Comparison of ENCODE assay signal across 12 cellular contexts in the genomic region with DNA sequence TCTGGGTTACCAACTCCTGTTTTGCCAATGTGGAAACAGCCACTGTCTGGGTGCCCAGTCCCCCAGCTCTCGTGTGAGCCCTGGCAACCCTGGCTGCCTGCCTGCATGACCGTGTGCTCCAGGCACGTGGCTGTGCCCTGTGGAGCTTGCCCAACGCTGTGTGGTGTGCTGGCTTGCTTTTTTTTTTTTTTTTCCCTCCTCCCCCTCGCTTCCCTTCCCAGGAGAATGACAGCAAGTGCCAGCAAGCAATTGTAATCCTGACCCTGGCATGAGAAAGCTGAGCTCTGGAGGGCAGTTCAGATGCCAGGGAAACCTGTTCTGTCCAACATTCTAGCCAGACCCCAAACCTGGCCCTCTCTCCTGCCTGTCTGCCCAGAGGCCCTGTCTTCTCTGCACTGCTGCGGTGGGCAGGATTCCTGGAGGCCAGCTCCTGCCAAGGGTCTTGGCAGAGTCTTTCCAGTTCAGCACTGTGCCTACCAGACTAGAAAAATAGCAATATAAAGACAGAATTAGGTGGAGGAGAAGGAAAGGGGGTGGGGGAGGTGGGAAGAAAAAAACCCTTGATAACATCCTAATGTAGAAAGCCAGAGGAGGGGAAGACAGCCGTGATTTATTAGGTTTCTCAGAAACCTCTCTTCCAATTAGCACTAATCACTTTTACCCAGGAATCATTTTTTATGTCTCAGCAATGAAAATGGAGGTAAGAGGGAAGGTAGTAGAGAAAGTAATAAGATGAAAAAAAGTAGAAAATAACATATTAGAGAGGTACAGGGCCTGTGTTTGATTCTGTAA. TPM values are rescaled to one million over a fixed set of nuclear protein-coding genes. Genes with fewer than 3 reads are reported as not detected.
DNase-seq lines count a peak whose midpoint lies in the region; ATAC-seq, FAIRE-seq and TF ChIP-seq lines count a peak whose summit lies in the region.
"Had no signal": no experiment of that assay in that cellular context is flagged by ENCODE, and none has a peak within 500 bp of the region (broad histone marks: within the 10 kb centered on the region; RNA-seq: fewer than 3 reads in every experiment).

No MANE protein-coding gene starts in this region.

- H3K9me3 ChIP-seq in SK-N-SH, result no peaks in the 10 kb centered on the region

- TF ChIP-seq RAD21 in SK-N-SH (IDR thresholded peaks at IDR 0.05; ENCODE audit: low read length), result 0 out of 2 replicates have a peak, but pooled peaks have one; percentile 1

- CTCF ChIA-PET in SK-N-SH (lab: Yijun Ruan, JAX), result interaction anchor here (0.7 to 2.6 kb wide), 12 partner anchors 8 to 280 kb away, joined by 3 to 11 read pairs (median 4); partner anchors contain the start of gene HLF
- CTCF ChIA-PET in activated naive CD4-positive, alpha-beta T cell treated with anti-CD3 and anti-CD28 coated beads, Interleukin-2, amount 10 ng/mL, durations not matched to agents 7 days and 5 days (lab: Charles Lee), result no interaction called here

- H2AFZ ChIP-seq in SK-N-SH (ENCODE audit: low read depth), result no peak overlapping the region

- H3K4me1 Mint-ChIP-seq in nephron progenitor cell, result peaks cover 11% of the 10 kb centered on the region
- peaks cover 2% of the 10 kb centered on the region for H3K4me1 Mint-ChIP-seq in activated naive CD4-positive, alpha-beta T cell treated with anti-CD3 and anti-CD28 coated beads, Interleukin-2, amount 10 ng/mL, durations not matched to agents 7 days and 5 days

- H4K20me1 ChIP-seq in SK-N-SH (ENCODE audit: insufficient read depth), result no peaks in the 10 kb centered on the region

- H3K36me3 ChIP-seq in SK-N-SH (replicated peaks in 1 of 2; ENCODE audit: control insufficient read depth in 1 of 2, insufficient read depth in 2 of 2, low read length in 1 of 2), result no peaks in the 10 kb centered on the region

- DNase-seq in AG08396 (ENCODE audit: low spot score) (peak; percentile 48), SK-N-SH (peak; percentile 68), frontal cortex (ENCODE audit: low spot score in 2 of 2) (peak; percentile 39 to 61), omental fat pad (ENCODE audit: low spot score) (no peak), NCI-H146 treated with DMSO at 0.1 percent for 48 hours (lab: John Stamatoyannopoulos, UW; ENCODE audit: unreplicated experiment) (no peak), nephron progenitor cell (no peak)
- DNase-seq in activated naive CD4-positive, alpha-beta T cell treated with anti-CD3 and anti-CD28 coated beads, Interleukin-2, amount 10 ng/mL, durations not matched to agents 7 days and 5 days, result no peak
- DNase-seq: AML-193; stimulated activated CD8-positive, alpha-beta memory T cell treated with anti-CD3 and anti-CD28 coated beads, Interleukin-4, amount 100 ng/mL, for 48 hours had no signal

- H3K4me3 ChIP-seq in SK-N-SH (ENCODE audit: low read depth in 2 of 2, low read length in 1 of 2), result no peak overlapping the region

- peaks cover 25% of the 10 kb centered on the region for H3K27me3 Mint-ChIP-seq in nephron progenitor cell (ENCODE audit: low read depth, poor library complexity)
- peaks cover 56% of the 10 kb centered on the region for H3K27me3 Mint-ChIP-seq in activated naive CD4-positive, alpha-beta T cell treated with anti-CD3 and anti-CD28 coated beads, Interleukin-2, amount 10 ng/mL, durations not matched to agents 7 days and 5 days

- TF ChIP-seq CTCF in SK-N-SH (IDR thresholded peaks at IDR 0.05) (no peak), omental fat pad (IDR thresholded peaks at IDR 0.05) (no peak), nephron progenitor cell (IDR thresholded peaks at IDR 0.05) (no peak)

- H3K27me3 ChIP-seq in SK-N-SH (ENCODE audit: insufficient read depth), result no peaks in the 10 kb centered on the region

- no peaks in the 10 kb centered on the region for H3K9me3 Mint-ChIP-seq in nephron progenitor cell
- H3K9me3 Mint-ChIP-seq in activated naive CD4-positive, alpha-beta T cell treated with anti-CD3 and anti-CD28 coated beads, Interleukin-2, amount 10 ng/mL, durations not matched to agents 7 days and 5 days, result no peaks in the 10 kb centered on the region
- H3K9me3 Mint-ChIP-seq: mesothelial cell of epicardium had no signal

- no peak overlapping the region for H3K4me2 ChIP-seq in SK-N-SH

- no peak overlapping the region for H3K9ac ChIP-seq in SK-N-SH

- no peak overlapping the region for H3K27ac Mint-ChIP-seq in nephron progenitor cell
- no peak overlapping the region for H3K27ac Mint-ChIP-seq in activated naive CD4-positive, alpha-beta T cell treated with anti-CD3 and anti-CD28 coated beads, Interleukin-2, amount 10 ng/mL, durations not matched to agents 7 days and 5 days
- H3K27ac Mint-ChIP-seq: mesothelial cell of epicardium had no signal

- ATAC-seq in omental fat pad (ENCODE audit: low FRiP score), result peak; percentile 82
- ATAC-seq in HG03457 (IDR thresholded peaks at IDR 0.05; ENCODE audit: unreplicated experiment), result no peak

- H3K27ac ChIP-seq in SK-N-SH (ENCODE audit: low read depth in 2 of 2, low read length in 1 of 2), result peak overlapping the region in 1 of 2 experiments; percentile 84; a peak in 2 of 4 replicates

- 12% methylated on average over 7 of the region's 7 CpGs for WGBS in SK-N-SH (ENCODE audit: low lambda C conversion rate)

- no peak overlapping the region for H3K4me3 Mint-ChIP-seq in nephron progenitor cell
- no peak overlapping the region for H3K4me3 Mint-ChIP-seq in activated naive CD4-positive, alpha-beta T cell treated with anti-CD3 and anti-CD28 coated beads, Interleukin-2, amount 10 ng/mL, durations not matched to agents 7 days and 5 days
- H3K4me3 Mint-ChIP-seq: mesothelial cell of epicardium had no signal

- H3K79me2 ChIP-seq in SK-N-SH (ENCODE audit: insufficient read depth), result no peaks in the 10 kb centered on the region

- peaks cover 7 to 30% of the 10 kb centered on the region in 2 experiments; a peak in 3 of 4 replicates for H3K4me1 ChIP-seq in SK-N-SH (ENCODE audit: control insufficient read depth in 1 of 2, insufficient read depth in 2 of 2, low read depth in 1 of 2, low read length in 1 of 2)

- no peaks in the 10 kb centered on the region for H3K36me3 Mint-ChIP-seq in nephron progenitor cell (ENCODE audit: low read depth)
- H3K36me3 Mint-ChIP-seq in activated naive CD4-positive, alpha-beta T cell treated with anti-CD3 and anti-CD28 coated beads, Interleukin-2, amount 10 ng/mL, durations not matched to agents 7 days and 5 days, result no peaks in the 10 kb centered on the region
- H3K36me3 Mint-ChIP-seq: mesothelial cell of epicardium had no signal

- H3F3A ChIP-seq in SK-N-SH (replicated peaks; ENCODE audit: insufficient read depth), result no peaks in the 10 kb centered on the region

- TF ChIP-seq EP300 in SK-N-SH (IDR thresholded peaks at IDR 0.05; ENCODE audit: borderline replicate concordance in 1 of 2, low read depth in 1 of 2, low read length in 1 of 2), result 0 out of 4 replicates have a peak, but pooled peaks of 1 of the 2 experiments have one; percentile 41

- H3K9me2 ChIP-seq in SK-N-SH, result no peaks in the 10 kb centered on the region

- FAIRE-seq in frontal cortex (lab: Jason Lieb, UNC), result no peak
- FAIRE-seq: GM18507 had no signal

- POLR2A ChIA-PET in SK-N-SH (lab: Yijun Ruan, JAX), result interaction anchor here (0.8 to 1.7 kb wide), 3 partner anchors 8 to 35 kb away, joined by 3 to 6 read pairs (median 4); no protein-coding TSS in a partner anchor

TF ChIP-seq in SK-N-SH, 30 proteins besides CTCF, POLR2A, EP300 and RAD21 (continues in another document):
- TF ChIP-seq POLR2AphosphoS5 (IDR thresholded peaks at IDR 0.05; ENCODE audit: low read depth, low read length) (no peak), RCOR1 (IDR thresholded peaks at IDR 0.05; ENCODE audit: low read length) (0 out of 2 replicates have a peak, but pooled peaks have one; percentile 55), RXRA (IDR thresholded peaks at IDR 0.05; ENCODE audit: borderline replicate concordance, low read depth) (no peak), IRF3 (IDR thresholded peaks at IDR 0.05; ENCODE audit: low read depth, low read length) (no peak), USF2 (IDR thresholded peaks at IDR 0.05; ENCODE audit: borderline replicate concordance, low read depth, low read length) (peak; percentile 30; the same call in 1 of the 2 replicates), TAF1 (IDR thresholded peaks at IDR 0.05; ENCODE audit: borderline replicate concordance, low read depth, low read length) (no peak), GATA2 (CRISPR knock-in tag; IDR thresholded peaks at IDR 0.05) (peak; percentile 51; the same call in 1 of the 2 replicates), SIN3A (IDR thresholded peaks at IDR 0.05; ENCODE audit: borderline replicate concordance, low read depth, low read length) (no peak), USF1 (IDR thresholded peaks at IDR 0.05; ENCODE audit: borderline replicate concordance, low read depth) (peak; percentile 12; the same call in 1 of the 2 replicates), MXI1 (IDR thresholded peaks at IDR 0.05; ENCODE audit: low read depth, low read length) (peak; percentile 90)

RNA-seq across cellular contexts. Expression of gene HLF, which starts 9.0 kb away (rescaled TPM):
- polyA plus RNA-seq in SK-N-SH (2012; rRNA removed), result 0.03 and 0.21 TPM in 2 replicates
- 0.08 and 0.18 TPM in 2 replicates for polyA plus RNA-seq in SK-N-SH (2012; cell fraction: cytosol; rRNA removed)
- 0.21 and 0.22 TPM in 2 replicates for polyA plus RNA-seq in SK-N-SH (2012; cell fraction: nucleus; rRNA removed)
- total RNA-seq in frontal cortex (8.6 TPM), omental fat pad (10 to 100 TPM; 12.5 to 15.4 (median 14.6) TPM)

Comparison
In these comparisons a context has a peak if more than half of its experiments do, and no peak if none do; other contexts are left out.
1. DNase-seq: peak in AG08396 (single experiment), SK-N-SH (single experiment) and frontal cortex (2 of 2); none in omental fat pad (single experiment), NCI-H146 treated with DMSO at 0.1 percent for 48 hours (single experiment), nephron progenitor cell (single experiment) and activated naive CD4-positive, alpha-beta T cell treated with anti-CD3 and anti-CD28 coated beads, Interleukin-2, amount 10 ng/mL, durations not matched to agents 7 days and 5 days (single experiment).